ENCODE assay signal across 11 cellular contexts in genomic region chr5:74490814-74491213, GRCh38.
DNase-seq lines count a peak whose midpoint lies in the region; ATAC-seq and TF ChIP-seq lines count a peak whose summit lies in the region.
"Had no signal": no experiment of that assay in that cellular context is flagged by ENCODE, and none has a peak within 500 bp of the region (broad histone marks: within the 10 kb centered on the region; RNA-seq: fewer than 3 reads in every experiment).

No MANE protein-coding gene starts in this region.

- H3K9me3 Mint-ChIP-seq in activated CD8-positive, alpha-beta memory T cell treated with anti-CD3 and anti-CD28 coated beads, Interleukin-2, amount 10 ng/mL, durations not matched to agents 7 days and 5 days (ENCODE audit: low read depth): no peaks in the 10 kb centered on the region

- CTCF ChIA-PET in activated CD8-positive, alpha-beta memory T cell treated with anti-CD3 and anti-CD28 coated beads, Interleukin-2, amount 10 ng/mL, durations not matched to agents 7 days and 5 days (lab: Charles Lee): interaction anchor here (0.7 kb wide), 1 partner anchor 405 kb away, joined by 3 read pairs; no protein-coding TSS in a partner anchor

- no peaks in the 10 kb centered on the region for H3K9me3 ChIP-seq in ascending aorta
- H3K9me3 ChIP-seq: heart right ventricle, neutrophil had no signal

- TF ChIP-seq CTCF in epithelial cell of esophagus (IDR thresholded peaks at IDR 0.05; ENCODE audit: insufficient read depth, low read depth, low read length, missing control alignments) (no peak), ascending aorta (IDR thresholded peaks at IDR 0.05) (no peak)

- H3K4me3 ChIP-seq in epithelial cell of esophagus (ENCODE audit: low read length): no peak overlapping the region
- no peak overlapping the region for H3K4me3 ChIP-seq in ascending aorta
- H3K4me3 ChIP-seq: heart right ventricle had no signal

- no peaks in the 10 kb centered on the region for H3K27me3 ChIP-seq in ascending aorta
- H3K27me3 ChIP-seq: heart right ventricle, neutrophil had no signal

- ATAC-seq in GM18508 (IDR thresholded peaks at IDR 0.05; ENCODE audit: insufficient read depth, unreplicated experiment) (peak; percentile 94), GM21526 (IDR thresholded peaks at IDR 0.05; ENCODE audit: low FRiP score, unreplicated experiment) (peak; percentile 96), HG03196 (IDR thresholded peaks at IDR 0.05; ENCODE audit: unreplicated experiment) (peak; percentile 95)
- ATAC-seq in activated CD8-positive, alpha-beta memory T cell treated with anti-CD3 and anti-CD28 coated beads, Interleukin-2, amount 10 ng/mL, durations not matched to agents 7 days and 5 days: no peak
- ATAC-seq: heart right ventricle had no signal

- peaks cover 24% of the 10 kb centered on the region for H3K27me3 Mint-ChIP-seq in activated CD8-positive, alpha-beta memory T cell treated with anti-CD3 and anti-CD28 coated beads, Interleukin-2, amount 10 ng/mL, durations not matched to agents 7 days and 5 days

- no peaks in the 10 kb centered on the region for H3K36me3 Mint-ChIP-seq in activated CD8-positive, alpha-beta memory T cell treated with anti-CD3 and anti-CD28 coated beads, Interleukin-2, amount 10 ng/mL, durations not matched to agents 7 days and 5 days

- peak; percentile 53 for DNase-seq in epithelial cell of esophagus (ENCODE audit: low read depth)
- DNase-seq in GDM1 (lab: John Stamatoyannopoulos, UW): no peak
- no peak for DNase-seq in stimulated activated CD4-positive, alpha-beta T cell treated with anti-CD3 and anti-CD28 coated beads, Interleukin-2, amount 100 ng/mL, for 24 hours
- DNase-seq in activated CD8-positive, alpha-beta memory T cell treated with anti-CD3 and anti-CD28 coated beads, Interleukin-2, amount 10 ng/mL, durations not matched to agents 7 days and 5 days: no peak
- no peak for DNase-seq in ascending aorta (ENCODE audit: low spot score in 2 of 2)
- DNase-seq: heart right ventricle, NCI-H82 had no signal

- no peak overlapping the region for H3K27ac Mint-ChIP-seq in activated CD8-positive, alpha-beta memory T cell treated with anti-CD3 and anti-CD28 coated beads, Interleukin-2, amount 10 ng/mL, durations not matched to agents 7 days and 5 days

- no peak overlapping the region for H3K27ac ChIP-seq in ascending aorta
- H3K27ac ChIP-seq: heart right ventricle, neutrophil had no signal

- H3K4me1 ChIP-seq in ascending aorta: no peaks in the 10 kb centered on the region
- H3K4me1 ChIP-seq: heart right ventricle had no signal

- no peak overlapping the region for H3K4me3 Mint-ChIP-seq in activated CD8-positive, alpha-beta memory T cell treated with anti-CD3 and anti-CD28 coated beads, Interleukin-2, amount 10 ng/mL, durations not matched to agents 7 days and 5 days

- H3K36me3 ChIP-seq in ascending aorta: no peaks in the 10 kb centered on the region
- H3K36me3 ChIP-seq: heart right ventricle, neutrophil had no signal

- peaks cover 3% of the 10 kb centered on the region for H3K4me1 Mint-ChIP-seq in activated CD8-positive, alpha-beta memory T cell treated with anti-CD3 and anti-CD28 coated beads, Interleukin-2, amount 10 ng/mL, durations not matched to agents 7 days and 5 days

- intact Hi-C loops in ascending aorta (cut with DNase I): no loop called here
